In genomic region chr20:55777641-55778040, GRCh38 we compare ENCODE assay signal across 26 cellular contexts.
"Had no signal": no experiment of that assay in that cellular context is flagged by ENCODE, and none has a peak within 500 bp of the region (broad histone marks: within the 10 kb centered on the region; RNA-seq: fewer than 3 reads in every experiment).

No MANE protein-coding gene starts in this region.

- ATAC-seq: natural killer cell; psoas muscle; right cardiac atrium; right lobe of liver; stimulated activated effector memory CD8-positive, alpha-beta T cell treated with anti-CD3 and anti-CD28 coated beads, Interleukin-12 subunit alpha, Interleukin-12 subunit beta, amount 100 ng/mL, for 72 hours; stimulated activated naive B cell treated with anti-CD40 and anti-IgM and Interleukin-4, amounts not matched to agents 10 μg/mL and 1 μg/mL and 100 μg/mL, for 72 hours had no signal

- H3K9me3 ChIP-seq: ovary, psoas muscle, right lobe of liver, sigmoid colon, thoracic aorta, thyroid gland, tibial nerve, upper lobe of left lung, vagina had no signal

- H3K36me3 ChIP-seq: neural progenitor cell, ovary, right lobe of liver, sigmoid colon, stomach, thoracic aorta, thyroid gland, tibial nerve, upper lobe of left lung, vagina had no signal

- FAIRE-seq: small intestine, urothelium cell line had no signal

- H3K4me1 ChIP-seq: neural progenitor cell, parathyroid adenoma, psoas muscle, right lobe of liver, sigmoid colon, stomach, thyroid gland, vagina had no signal

- H3K27me3 ChIP-seq: neural progenitor cell, ovary, right lobe of liver, sigmoid colon, stomach, thyroid gland, tibial nerve, upper lobe of left lung, vagina had no signal

- H3K4me3 ChIP-seq: neural progenitor cell, ovary, psoas muscle, right lobe of liver, sigmoid colon, stomach, thoracic aorta, thyroid gland, tibial nerve, upper lobe of left lung, vagina had no signal

- DNase-seq: natural killer cell; occipital lobe; ovary; posterior cingulate gyrus; psoas muscle; right cardiac atrium; right lobe of liver; sigmoid colon; small intestine; stimulated activated CD4-positive, alpha-beta T cell treated with anti-CD3 and anti-CD28 coated beads, Interleukin-15, amount 100 ng/mL, for 24 hours; stimulated activated CD4-positive, alpha-beta T cell treated with anti-CD3 and anti-CD28 coated beads, Interleukin-2, amount 100 ng/mL, for 24 hours; stimulated activated CD4-positive, alpha-beta T cell treated with anti-CD3 and anti-CD28 coated beads, Interleukin-2, amount 100 ng/mL, for 48 hours; stimulated activated CD4-positive, alpha-beta T cell treated with anti-CD3 and anti-CD28 coated beads, Interleukin-4, amount 100 ng/mL, for 24 hours; stimulated activated naive B cell treated with anti-CD40 and anti-IgM and Interleukin-4, amounts not matched to agents 10 μg/mL and 1 μg/mL and 100 μg/mL, for 72 hours; stimulated activated naive CD4-positive, alpha-beta T cell treated with Interleukin-2 at 50 U/mL for 16 hours; stomach; thyroid gland; trophoblast cell; upper lobe of left lung had no signal

- H3K27ac ChIP-seq: neural progenitor cell, ovary, parathyroid adenoma, psoas muscle, right lobe of liver, sigmoid colon, stomach, thoracic aorta, thyroid gland, tibial nerve, upper lobe of left lung, vagina had no signal
